ENCODE assay signal across 1 cellular context in genomic region chr1:25347556-25347955, GRCh38.
TF ChIP-seq lines count a peak whose summit lies in the region.

No MANE protein-coding gene starts in this region.

TF ChIP-seq in HepG2, 621 proteins besides CTCF, POLR2A, EP300 and RAD21 (continued from another document):
- TF ChIP-seq MXD1 (CRISPR knock-in tag; IDR thresholded peaks at IDR 0.05): no peak
- TF ChIP-seq ZNF891 (CRISPR knock-in tag; IDR thresholded peaks at IDR 0.05): no peak
